8 cellular contexts compared by ENCODE assay signal in the genomic region with DNA sequence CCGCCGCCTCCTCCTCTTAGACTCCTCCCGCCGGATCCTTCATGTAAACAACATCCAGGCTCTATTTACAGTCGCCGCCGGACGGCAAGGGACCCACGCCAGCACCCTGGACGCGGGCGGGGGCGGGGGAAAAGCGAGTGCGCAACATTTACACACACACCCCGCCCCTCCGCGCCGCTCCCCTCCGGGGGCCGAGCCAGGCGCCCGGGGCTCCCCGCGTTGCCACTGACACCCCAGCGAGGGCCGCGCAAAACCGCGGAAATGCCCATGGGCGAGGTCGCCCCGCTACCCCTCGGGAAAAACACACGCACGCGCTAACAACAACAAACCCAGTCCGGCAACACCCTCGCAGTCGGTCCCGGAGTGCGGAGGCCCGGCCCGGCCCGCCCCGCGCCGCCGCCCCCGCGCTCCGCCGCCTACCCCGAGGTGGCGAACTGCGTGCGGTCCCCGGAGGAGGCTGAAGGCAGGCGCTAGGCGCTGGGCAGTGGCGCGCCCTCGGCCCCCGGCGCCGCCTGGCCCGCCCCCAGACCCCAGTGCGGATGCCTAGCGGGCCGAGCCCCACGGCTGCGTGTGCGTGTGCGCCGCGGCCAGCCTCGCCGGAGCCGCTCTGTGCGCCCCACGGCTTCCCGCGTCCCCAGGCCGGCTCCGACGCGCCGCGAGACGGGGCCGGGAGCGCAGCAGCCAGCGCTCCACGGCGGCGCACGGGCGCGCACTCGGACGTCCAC.
DNase-seq lines count a peak whose midpoint lies in the region; ATAC-seq and TF ChIP-seq lines count a peak whose summit lies in the region.

No MANE protein-coding gene starts in this region.

- H3K36me3 Mint-ChIP-seq in nephron progenitor cell (ENCODE audit: low read depth) = peaks cover 5% of the 10 kb centered on the region
- no peaks in the 10 kb centered on the region for H3K36me3 Mint-ChIP-seq in stimulated activated naive CD8-positive, alpha-beta T cell treated with anti-CD3 and anti-CD28 coated beads, Interleukin-15, Interleukin-2, amounts not matched to agents 100 ng/mL and 50 ng/mL, for 24 hours (ENCODE audit: low read depth)

- H3K27me3 ChIP-seq in ACC112 (ENCODE audit: insufficient read depth, low read length) (no peaks in the 10 kb centered on the region), RWPE2 (ENCODE audit: insufficient read depth, poor library complexity, severe bottlenecking) (no peaks in the 10 kb centered on the region)

- H3K4me1 ChIP-seq in ACC112 (ENCODE audit: control insufficient read depth, insufficient read depth, low read length, unreplicated experiment) = peaks cover 22% of the 10 kb centered on the region
- H3K4me1 ChIP-seq in RWPE2 (ENCODE audit: insufficient read depth, poor library complexity, severe bottlenecking) = no peaks in the 10 kb centered on the region

- H3K9me3 Mint-ChIP-seq in nephron progenitor cell = no peaks in the 10 kb centered on the region
- H3K9me3 Mint-ChIP-seq in stimulated activated naive CD8-positive, alpha-beta T cell treated with anti-CD3 and anti-CD28 coated beads, Interleukin-15, Interleukin-2, amounts not matched to agents 100 ng/mL and 50 ng/mL, for 24 hours = no peaks in the 10 kb centered on the region

- peaks cover 50% of the 10 kb centered on the region for H3K27me3 Mint-ChIP-seq in nephron progenitor cell (ENCODE audit: low read depth, poor library complexity)
- H3K27me3 Mint-ChIP-seq in stimulated activated naive CD8-positive, alpha-beta T cell treated with anti-CD3 and anti-CD28 coated beads, Interleukin-15, Interleukin-2, amounts not matched to agents 100 ng/mL and 50 ng/mL, for 24 hours = no peaks in the 10 kb centered on the region

- TF ChIP-seq CTCF in RWPE2 (IDR thresholded peaks at IDR 0.05; ENCODE audit: poor library complexity, severe bottlenecking) (no peak), fibroblast of villous mesenchyme (IDR thresholded peaks at IDR 0.05; ENCODE audit: insufficient read depth, low read depth, low read length) (no peak), nephron progenitor cell (IDR thresholded peaks at IDR 0.05) (no peak)

- no peak for DNase-seq in RWPE2 (ENCODE audit: low spot score)
- DNase-seq in activated gamma-delta T cell (lab: John Stamatoyannopoulos, UW) = peak; percentile 70
- peak; percentile 84 for DNase-seq in fibroblast of villous mesenchyme (ENCODE audit: low read depth)
- peak; percentile 67 for DNase-seq in nephron progenitor cell

- peak overlapping the region; percentile 88 for H3K4me3 Mint-ChIP-seq in nephron progenitor cell
- H3K4me3 Mint-ChIP-seq in stimulated activated naive CD8-positive, alpha-beta T cell treated with anti-CD3 and anti-CD28 coated beads, Interleukin-15, Interleukin-2, amounts not matched to agents 100 ng/mL and 50 ng/mL, for 24 hours = peak overlapping the region; percentile 86

- H3K4me3 ChIP-seq in ACC112 (ENCODE audit: low read depth, low read length) (peak overlapping the region; percentile 90), RWPE2 (ENCODE audit: severe bottlenecking) (peak overlapping the region; percentile 73), fibroblast of villous mesenchyme (ENCODE audit: low read depth, low read length) (peak overlapping the region; percentile 76)

- no peaks in the 10 kb centered on the region for H3K9me3 ChIP-seq in RWPE2 (ENCODE audit: severe bottlenecking)

- peaks cover 5% of the 10 kb centered on the region for H3K79me2 ChIP-seq in ACC112 (ENCODE audit: control insufficient read depth, insufficient read depth, low read length, unreplicated experiment)

- H3K27ac ChIP-seq in ACC112 (ENCODE audit: low read depth, low read length) (peak overlapping the region; percentile 36; the same call in 1 of the 2 replicates), RWPE2 (ENCODE audit: poor library complexity, severe bottlenecking) (peak overlapping the region; percentile 10)

- H3K27ac Mint-ChIP-seq in nephron progenitor cell = no peak overlapping the region
- H3K27ac Mint-ChIP-seq in stimulated activated naive CD8-positive, alpha-beta T cell treated with anti-CD3 and anti-CD28 coated beads, Interleukin-15, Interleukin-2, amounts not matched to agents 100 ng/mL and 50 ng/mL, for 24 hours = peak overlapping the region; percentile 83

- H2AFZ ChIP-seq in ACC112 (ENCODE audit: low read length, unreplicated experiment) = peak overlapping the region; percentile 86

- H3K36me3 ChIP-seq in ACC112 (ENCODE audit: insufficient read depth, low read length) (no peaks in the 10 kb centered on the region), RWPE2 (ENCODE audit: low read depth) (no peaks in the 10 kb centered on the region)

- peak; percentile 53 for ATAC-seq in GM18511 (IDR thresholded peaks at IDR 0.05; ENCODE audit: unreplicated experiment)
- ATAC-seq in HG03521 (IDR thresholded peaks at IDR 0.05; ENCODE audit: unreplicated experiment) = peak; percentile 48
- ATAC-seq in RWPE2 (ENCODE audit: low read depth) = peak; percentile 58

- H3K4me1 Mint-ChIP-seq in nephron progenitor cell = peaks cover 31% of the 10 kb centered on the region
- peaks cover 61% of the 10 kb centered on the region for H3K4me1 Mint-ChIP-seq in stimulated activated naive CD8-positive, alpha-beta T cell treated with anti-CD3 and anti-CD28 coated beads, Interleukin-15, Interleukin-2, amounts not matched to agents 100 ng/mL and 50 ng/mL, for 24 hours (ENCODE audit: low read depth)
